In genomic region chr1:20100632-20101355, GRCh38 we compare ENCODE assay signal across 9 cellular contexts. TPM values are rescaled to one million over a fixed set of nuclear protein-coding genes. Genes with fewer than 3 reads are reported as not detected.
DNase-seq lines count a peak whose midpoint lies in the region; ATAC-seq, FAIRE-seq and TF ChIP-seq lines count a peak whose summit lies in the region.
"Had no signal": no experiment of that assay in that cellular context is flagged by ENCODE, and none has a peak within 500 bp of the region (broad histone marks: within the 10 kb centered on the region; RNA-seq: fewer than 3 reads in every experiment).

No MANE protein-coding gene starts in this region.

- H3K36me3 Mint-ChIP-seq in CD8-positive, alpha-beta memory T cell: peaks cover 0 to 3% (median 0%) of the 10 kb centered on the region in 3 donors

- peaks cover 8 to 10% of the 10 kb centered on the region in 2 donors for H3K27me3 Mint-ChIP-seq in CD8-positive, alpha-beta memory T cell

- no peaks in the 10 kb centered on the region for H3K4me1 Mint-ChIP-seq in CD8-positive, alpha-beta memory T cell

- ATAC-seq in pancreas (peak in 3 of 4 donors; percentile 79 to 91 (median 88)), HG03439 (IDR thresholded peaks at IDR 0.05; ENCODE audit: unreplicated experiment) (no peak)

- H3K4me3 ChIP-seq in A673 (ENCODE audit: low read depth, low read length, poor library complexity, severe bottlenecking) (no peak overlapping the region), GM12865 (ENCODE audit: low read depth, low read length) (no peak overlapping the region), pancreas (no peak overlapping the region)
- no peak overlapping the region for H3K4me3 ChIP-seq in CD8-positive, alpha-beta memory T cell (ENCODE audit: low read length)

- H3K4me1 ChIP-seq in A673 (ENCODE audit: insufficient read depth, low read length, poor library complexity, severe bottlenecking): no peaks in the 10 kb centered on the region
- H3K4me1 ChIP-seq in pancreas: no peaks in the 10 kb centered on the region
- H3K4me1 ChIP-seq in CD8-positive, alpha-beta memory T cell (ENCODE audit: insufficient read depth, low read length): no peaks in the 10 kb centered on the region

- no peaks in the 10 kb centered on the region for H3K9me3 Mint-ChIP-seq in CD8-positive, alpha-beta memory T cell

- DNase-seq in A673 (ENCODE audit: low spot score) (peak; percentile 62), GM12865 (ENCODE audit: low read depth) (peak; percentile 69), NCI-H2107 treated with DMSO at 0.1 percent for 48 hours (lab: John Stamatoyannopoulos, UW; ENCODE audit: unreplicated experiment) (peak; percentile 12), activated T-cell treated with anti-CD3 and anti-CD28 coated beads for 48 hours (ENCODE audit: low read depth) (peak; percentile 13), frontal cortex (ENCODE audit: low spot score in 2 of 2) (peak; percentile 14 to 44), pancreas (peak in 2 of 6 donors; percentile 22 to 26)
- DNase-seq in CD8-positive, alpha-beta memory T cell: no peak

- CTCF ChIA-PET in A673 (lab: Charles Lee): no interaction called here
- CTCF ChIA-PET in CD8-positive, alpha-beta memory T cell (lab: Charles Lee): no interaction called here

- FAIRE-seq in frontal cortex (lab: Jason Lieb, UNC) (no peak), pancreas (lab: Jason Lieb, UNC) (no peak)

- POLR2A ChIA-PET in A673 (lab: Charles Lee; ENCODE audit: low non-redundant PET): no interaction called here
- POLR2A ChIA-PET in CD8-positive, alpha-beta memory T cell (lab: Charles Lee): no interaction called here

- H3K27me3 ChIP-seq in A673 (replicated peaks; ENCODE audit: insufficient read depth, low read depth, low read length, poor library complexity): no peaks in the 10 kb centered on the region
- no peaks in the 10 kb centered on the region for H3K27me3 ChIP-seq in pancreas
- no peaks in the 10 kb centered on the region for H3K27me3 ChIP-seq in CD8-positive, alpha-beta memory T cell (ENCODE audit: insufficient read depth, low read length, poor library complexity, severe bottlenecking)

- peak overlapping the region in 2 of 8 donors; percentile 51 to 58 for H3K27ac Mint-ChIP-seq in CD8-positive, alpha-beta memory T cell

- intact Hi-C loops in A673 (cut with micrococcal nuclease; ENCODE audit: unreplicated experiment) (loop anchor here (2.0 kb wide), 1 partner anchor 52 kb away; no protein-coding TSS in a partner anchor), pancreas (cut with DNase I) (no loop called here)

- no peaks in the 10 kb centered on the region for H3K9me3 ChIP-seq in A673 (ENCODE audit: low read depth, low read length, poor library complexity, severe bottlenecking)
- H3K9me3 ChIP-seq in pancreas: no peaks in the 10 kb centered on the region
- no peaks in the 10 kb centered on the region for H3K9me3 ChIP-seq in CD8-positive, alpha-beta memory T cell (ENCODE audit: low read length)

- H3K4me3 Mint-ChIP-seq in CD8-positive, alpha-beta memory T cell: no peak overlapping the region

- peak; percentile 76 for TF ChIP-seq CTCF in A673 (conservative IDR thresholded peaks at IDR 0.05; ENCODE audit: low read depth, low read length)
- TF ChIP-seq CTCF in GM12865 (IDR thresholded peaks at IDR 0.05; ENCODE audit: insufficient read depth, low read depth, low read length, missing control alignments): peak; percentile 79
- TF ChIP-seq CTCF in pancreas (IDR thresholded peaks at IDR 0.05): peak; percentile 21 to 63 (median 48)

- 42 to 44% methylated on average over 14 of the region's 14 CpGs for WGBS in pancreas, 2 donors

- H3K36me3 ChIP-seq in A673 (ENCODE audit: insufficient read depth, low read length, poor library complexity, severe bottlenecking) (no peaks in the 10 kb centered on the region), pancreas (no peaks in the 10 kb centered on the region)
- H3K36me3 ChIP-seq in CD8-positive, alpha-beta memory T cell (ENCODE audit: insufficient read depth, low read length): no peaks in the 10 kb centered on the region

- BruUV-seq in A673 (replicated peaks; lab: Mats Ljungman, UMichigan): no TSS peak

- no peak overlapping the region for H3K27ac ChIP-seq in A673 (ENCODE audit: low read depth, low read length, poor library complexity, severe bottlenecking)
- no peak overlapping the region for H3K27ac ChIP-seq in pancreas
- no peak overlapping the region for H3K27ac ChIP-seq in CD8-positive, alpha-beta memory T cell (ENCODE audit: low read depth, low read length)

RNA-seq across cellular contexts. Expression of gene PLA2G2D, which starts 18.5 kb away (rescaled TPM):
- total RNA-seq in A673 (2021) (not detected in 2 replicates), frontal cortex (not detected), pancreas (under 1 TPM in 1 of 6 donors, not detected in 5; 0.25 TPM)
- not detected for polyA plus RNA-seq in pancreas
- total RNA-seq in CD8-positive, alpha-beta memory T cell: not detected
- polyA plus RNA-seq in CD8-positive, alpha-beta memory T cell: not detected
- total RNA-seq: urinary bladder had no signal
- polyA plus RNA-seq: urinary bladder had no signal

RNA-seq across cellular contexts. Expression of gene PLA2G5, which starts 30.8 kb away (rescaled TPM):
- total RNA-seq in A673 (2021): not detected in 2 replicates
- 0.41 TPM for total RNA-seq in frontal cortex
- total RNA-seq in pancreas: under 1 TPM in 5 of 6 donors, not detected in 1; 0.12 to 0.67 (median 0.35) TPM
- 1 to 10 TPM; 1.7 to 2.0 TPM for polyA plus RNA-seq in pancreas
- total RNA-seq in CD8-positive, alpha-beta memory T cell: not detected
- not detected for polyA plus RNA-seq in CD8-positive, alpha-beta memory T cell

RNA-seq across cellular contexts. Expression of gene PLA2G2F, which starts 38.3 kb away (rescaled TPM):
- total RNA-seq in A673 (2021) (not detected in 2 replicates), frontal cortex (not detected), pancreas (not detected)
- polyA plus RNA-seq in pancreas: not detected
- not detected for total RNA-seq in CD8-positive, alpha-beta memory T cell
- not detected for polyA plus RNA-seq in CD8-positive, alpha-beta memory T cell

Comparison
In these comparisons a context has a peak if more than half of its experiments do, and no peak if none do; other contexts are left out.
1. DNase-seq: peak in A673 (single experiment), GM12865 (single experiment), NCI-H2107 treated with DMSO at 0.1 percent for 48 hours (single experiment), activated T-cell treated with anti-CD3 and anti-CD28 coated beads for 48 hours (single experiment) and frontal cortex (2 of 2); none in CD8-positive, alpha-beta memory T cell (0 of 5).
2. Peak in every context shown above with its lines, with median percentiles within 50 percentile points of each other: CTCF ChIP-seq.